Comparison of ENCODE assay signal across 1 cellular context in the genomic region with DNA sequence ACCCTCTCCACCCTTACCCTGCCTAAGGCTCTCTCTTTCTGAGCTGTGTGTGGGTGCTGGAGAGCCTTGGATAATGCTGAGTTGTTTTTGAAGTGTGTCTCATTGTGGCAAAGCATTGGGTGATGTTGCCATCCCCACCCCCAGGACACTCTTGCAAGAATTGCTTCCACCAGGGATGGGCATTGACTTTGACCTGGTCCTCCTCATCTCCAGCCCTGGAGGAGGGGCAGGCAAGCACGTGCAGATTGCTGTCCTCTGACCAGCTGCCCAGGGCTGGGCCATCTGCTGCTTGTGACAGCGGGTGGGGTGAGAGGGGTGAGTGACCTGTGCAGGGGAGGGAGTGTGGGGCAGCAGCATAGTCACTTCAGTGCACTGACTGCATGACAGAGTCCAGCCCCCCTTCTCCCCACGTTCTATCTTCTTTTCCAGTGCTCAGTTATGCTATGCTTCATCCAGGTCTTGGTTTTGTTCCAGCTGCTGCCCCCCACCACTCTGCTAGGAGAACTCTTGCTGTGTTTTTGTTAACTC.
TF ChIP-seq lines count a peak whose summit lies in the region.

No MANE protein-coding gene starts in this region.

TF ChIP-seq in SK-N-SH treated with all-trans-retinoic acid at 6 μM for 48 hours, 23 proteins besides CTCF, POLR2A, EP300 and RAD21 (continued from another document):
- TF ChIP-seq, protein P1, sequence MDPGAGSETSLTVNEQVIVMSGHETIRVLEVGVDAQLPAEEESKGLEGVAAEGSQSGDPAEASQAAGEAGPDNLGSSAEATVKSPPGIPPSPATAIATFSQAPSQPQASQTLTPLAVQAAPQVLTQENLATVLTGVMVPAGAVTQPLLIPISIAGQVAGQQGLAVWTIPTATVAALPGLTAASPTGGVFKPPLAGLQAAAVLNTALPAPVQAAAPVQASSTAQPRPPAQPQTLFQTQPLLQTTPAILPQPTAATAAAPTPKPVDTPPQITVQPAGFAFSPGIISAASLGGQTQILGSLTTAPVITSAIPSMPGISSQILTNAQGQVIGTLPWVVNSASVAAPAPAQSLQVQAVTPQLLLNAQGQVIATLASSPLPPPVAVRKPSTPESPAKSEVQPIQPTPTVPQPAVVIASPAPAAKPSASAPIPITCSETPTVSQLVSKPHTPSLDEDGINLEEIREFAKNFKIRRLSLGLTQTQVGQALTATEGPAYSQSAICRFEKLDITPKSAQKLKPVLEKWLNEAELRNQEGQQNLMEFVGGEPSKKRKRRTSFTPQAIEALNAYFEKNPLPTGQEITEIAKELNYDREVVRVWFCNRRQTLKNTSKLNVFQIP (CRISPR knock-in tag; IDR thresholded peaks at IDR 0.05; ENCODE audit: borderline replicate concordance, low read depth), result no peak
- no peak for TF ChIP-seq RARB (CRISPR knock-in tag; IDR thresholded peaks at IDR 0.05)
- TF ChIP-seq TOX (CRISPR knock-in tag; IDR thresholded peaks at IDR 0.05; ENCODE audit: borderline replicate concordance), result no peak
- TF ChIP-seq ZC3H10 (CRISPR knock-in tag; IDR thresholded peaks at IDR 0.05), result no peak
- TF ChIP-seq OSR1 (CRISPR knock-in tag; IDR thresholded peaks at IDR 0.05), result no peak
- TF ChIP-seq, protein P2, sequence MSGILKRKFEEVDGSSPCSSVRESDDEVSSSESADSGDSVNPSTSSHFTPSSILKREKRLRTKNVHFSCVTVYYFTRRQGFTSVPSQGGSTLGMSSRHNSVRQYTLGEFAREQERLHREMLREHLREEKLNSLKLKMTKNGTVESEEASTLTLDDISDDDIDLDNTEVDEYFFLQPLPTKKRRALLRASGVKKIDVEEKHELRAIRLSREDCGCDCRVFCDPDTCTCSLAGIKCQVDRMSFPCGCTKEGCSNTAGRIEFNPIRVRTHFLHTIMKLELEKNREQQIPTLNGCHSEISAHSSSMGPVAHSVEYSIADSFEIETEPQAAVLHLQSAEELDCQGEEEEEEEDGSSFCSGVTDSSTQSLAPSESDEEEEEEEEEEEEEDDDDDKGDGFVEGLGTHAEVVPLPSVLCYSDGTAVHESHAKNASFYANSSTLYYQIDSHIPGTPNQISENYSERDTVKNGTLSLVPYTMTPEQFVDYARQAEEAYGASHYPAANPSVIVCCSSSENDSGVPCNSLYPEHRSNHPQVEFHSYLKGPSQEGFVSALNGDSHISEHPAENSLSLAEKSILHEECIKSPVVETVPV (CRISPR knock-in tag; IDR thresholded peaks at IDR 0.05), result no peak
- TF ChIP-seq BACH2 (CRISPR knock-in tag; IDR thresholded peaks at IDR 0.05; ENCODE audit: borderline replicate concordance), result no peak
- no peak for TF ChIP-seq PPARA (CRISPR knock-in tag; IDR thresholded peaks at IDR 0.05; ENCODE audit: borderline replicate concordance)
- no peak for TF ChIP-seq SNAI2 (CRISPR knock-in tag; IDR thresholded peaks at IDR 0.05)
